10 cellular contexts compared by ENCODE assay signal in genomic region chr3:47019201-47019600, GRCh38. TPM values are rescaled to one million over a fixed set of nuclear protein-coding genes. Genes with fewer than 3 reads are reported as not detected.
A peak's percentile ranks its signal among the peaks of the same experiment; 100 is the strongest.
DNase-seq lines count a peak whose midpoint lies in the region; ATAC-seq lines count a peak whose summit lies in the region.
"Had no signal": no experiment of that assay in that cellular context is flagged by ENCODE, and none has a peak within 500 bp of the region (broad histone marks: within the 10 kb centered on the region; RNA-seq: fewer than 3 reads in every experiment).

No MANE protein-coding gene starts in this region.

- no peaks in the 10 kb centered on the region for H3K27me3 Mint-ChIP-seq in activated T-cell treated with anti-CD3 and anti-CD28 coated beads, Interleukin-2, amount 50 U/mL, for 4 hours (ENCODE audit: low read depth)

- H3K36me3 Mint-ChIP-seq in activated T-cell treated with anti-CD3 and anti-CD28 coated beads, Interleukin-2, amount 50 U/mL, for 4 hours (ENCODE audit: insufficient read depth): peaks cover 22% of the 10 kb centered on the region
- peaks cover 12 to 24% of the 10 kb centered on the region in 2 donors for H3K36me3 Mint-ChIP-seq in activated naive CD4-positive, alpha-beta T cell treated with anti-CD3 and anti-CD28 coated beads, Interleukin-2, amount 50 U/mL, for 72 hours

- no peak for DNase-seq in activated T-cell treated with anti-CD3 and anti-CD28 coated beads, Interleukin-2, amount 50 U/mL, for 4 hours
- no peak for DNase-seq in activated T-cell treated with anti-CD3 and anti-CD28 coated beads, Interleukin-2, amount 50 U/mL, for 1 hour
- DNase-seq in activated naive CD4-positive, alpha-beta T cell treated with anti-CD3 and anti-CD28 coated beads, Interleukin-2, amount 50 U/mL, for 72 hours (ENCODE audit: low spot score in 2 of 2): peak in 1 of 2 donors; percentile 49
- DNase-seq in stimulated activated naive CD8-positive, alpha-beta T cell treated with anti-CD3 and anti-CD28 coated beads, Interleukin-15, Interleukin-2, amounts not matched to agents 100 U/mL and 50 U/mL, for 24 hours: no peak
- no peak for DNase-seq in cortex of kidney (lab: John Stamatoyannopoulos, UW)
- DNase-seq in DMS 273 treated with DMSO at 0.1 percent for 48 hours (lab: John Stamatoyannopoulos, UW): no peak
- DNase-seq in activated CD4-positive, CD25-positive, alpha-beta regulatory T cell treated with anti-CD3 and anti-CD28 coated beads, Interleukin-2, amount 50 U/mL, for 72 hours: no peak
- DNase-seq: foreskin melanocyte had no signal

- no peak overlapping the region for H3K4me3 Mint-ChIP-seq in activated T-cell treated with anti-CD3 and anti-CD28 coated beads, Interleukin-2, amount 50 U/mL, for 4 hours
- H3K4me3 Mint-ChIP-seq: brain had no signal

- H3K9me3 Mint-ChIP-seq in activated T-cell treated with anti-CD3 and anti-CD28 coated beads, Interleukin-2, amount 50 U/mL, for 4 hours: no peaks in the 10 kb centered on the region
- no peaks in the 10 kb centered on the region for H3K9me3 Mint-ChIP-seq in activated naive CD4-positive, alpha-beta T cell treated with anti-CD3 and anti-CD28 coated beads, Interleukin-2, amount 50 U/mL, for 72 hours
- H3K9me3 Mint-ChIP-seq: brain had no signal

- H3K4me1 Mint-ChIP-seq in activated T-cell treated with anti-CD3 and anti-CD28 coated beads, Interleukin-2, amount 50 U/mL, for 4 hours (ENCODE audit: low read depth): peaks cover 47% of the 10 kb centered on the region
- H3K4me1 Mint-ChIP-seq: brain had no signal

- H3K27ac Mint-ChIP-seq in activated naive CD4-positive, alpha-beta T cell treated with anti-CD3 and anti-CD28 coated beads, Interleukin-2, amount 50 U/mL, for 72 hours: peak overlapping the region in 1 of 2 donors; percentile 94

- ATAC-seq in activated T-cell treated with anti-CD3 and anti-CD28 coated beads, Interleukin-2, amount 50 U/mL, for 4 hours: peak; percentile 89 to 93
- ATAC-seq in HG02884 (IDR thresholded peaks at IDR 0.05; ENCODE audit: unreplicated experiment): peak; percentile 63
- peak; percentile 80 to 91 for ATAC-seq in activated naive CD4-positive, alpha-beta T cell treated with anti-CD3 and anti-CD28 coated beads, Interleukin-2, amount 50 U/mL, for 72 hours
- ATAC-seq in stimulated activated naive CD8-positive, alpha-beta T cell treated with anti-CD3 and anti-CD28 coated beads, Interleukin-15, Interleukin-2, amounts not matched to agents 100 U/mL and 50 U/mL, for 24 hours: peak; percentile 82

RNA-seq across cellular contexts. Expression of gene NBEAL2, which starts 39.7 kb away (rescaled TPM):
- total RNA-seq in activated T-cell treated with anti-CD3 and anti-CD28 coated beads, Interleukin-2, amount 50 U/mL, for 4 hours: 10 to 100 TPM; 75.5 to 86.9 (median 80.7) TPM
- total RNA-seq in activated naive CD4-positive, alpha-beta T cell treated with anti-CD3 and anti-CD28 coated beads, Interleukin-2, amount 50 U/mL, for 72 hours: 100 to 1,000 TPM in 1 of 2 donors, 10 to 100 TPM in 1; 75.7 to 122 TPM

RNA-seq across cellular contexts. Expression of gene CCDC12, which starts 42.7 kb away (rescaled TPM):
- total RNA-seq in activated T-cell treated with anti-CD3 and anti-CD28 coated beads, Interleukin-2, amount 50 U/mL, for 4 hours: 10 to 100 TPM; 75.9 to 77.6 (median 76.5) TPM
- 10 to 100 TPM; 49.3 to 55.2 TPM for total RNA-seq in activated naive CD4-positive, alpha-beta T cell treated with anti-CD3 and anti-CD28 coated beads, Interleukin-2, amount 50 U/mL, for 72 hours
